Comparison of ENCODE assay signal across 1 cellular context in genomic region chr12:110349096-110349495, GRCh38.
TF ChIP-seq lines count a peak whose summit lies in the region.

No MANE protein-coding gene starts in this region.

TF ChIP-seq in GM23338, 12 proteins besides CTCF, POLR2A, EP300 and RAD21 (continued from another document):
- TF ChIP-seq ZNF462 (CRISPR knock-in tag; IDR thresholded peaks at IDR 0.05), result no peak
- TF ChIP-seq STAT1 (IDR thresholded peaks at IDR 0.05; ENCODE audit: unreplicated experiment), result no peak
